ENCODE assay signal across 12 cellular contexts in genomic region chr4:151841107-151841506, GRCh38.
A peak's percentile ranks its signal among the peaks of the same experiment; 100 is the strongest.
DNase-seq lines count a peak whose midpoint lies in the region; ATAC-seq lines count a peak whose summit lies in the region.
"Had no signal": no experiment of that assay in that cellular context is flagged by ENCODE, and none has a peak within 500 bp of the region (broad histone marks: within the 10 kb centered on the region; RNA-seq: fewer than 3 reads in every experiment).

No MANE protein-coding gene starts in this region.

- DNase-seq in NCI-H82 (lab: John Stamatoyannopoulos, UW) (peak; percentile 32), NCI-H82 treated with DMSO at 0.1 percent for 48 hours (lab: John Stamatoyannopoulos, UW; ENCODE audit: unreplicated experiment) (no peak), cerebellum (ENCODE audit: low spot score) (peak; percentile 28), retina (peak; percentile 30), T-cell (no peak), NCI-H1694 (lab: John Stamatoyannopoulos, UW) (no peak)
- DNase-seq in effector CD8-positive, alpha-beta T cell (lab: John Stamatoyannopoulos, UW), result no peak
- DNase-seq: Calu3; CD8-positive, alpha-beta T cell; DMS79 treated with DMSO at 0.1 percent for 48 hours had no signal

- no peak overlapping the region for H3K4me3 Mint-ChIP-seq in T-cell
- H3K4me3 Mint-ChIP-seq: B cell; CD8-positive, alpha-beta T cell had no signal

- H3K27me3 Mint-ChIP-seq in T-cell, result no peaks in the 10 kb centered on the region

- CTCF ChIA-PET in T-cell (lab: Charles Lee), result no interaction called here

- no peaks in the 10 kb centered on the region for H3K36me3 Mint-ChIP-seq in T-cell
- H3K36me3 Mint-ChIP-seq: CD8-positive, alpha-beta T cell had no signal

- no peaks in the 10 kb centered on the region for H3K9me3 Mint-ChIP-seq in T-cell
- H3K9me3 Mint-ChIP-seq: CD8-positive, alpha-beta T cell had no signal

- H3K27ac Mint-ChIP-seq in T-cell, result no peak overlapping the region
- H3K27ac Mint-ChIP-seq: B cell; CD8-positive, alpha-beta T cell had no signal

- POLR2A ChIA-PET in T-cell (lab: Charles Lee), result no interaction called here

- no peaks in the 10 kb centered on the region for H3K4me1 Mint-ChIP-seq in T-cell
- H3K4me1 Mint-ChIP-seq: B cell had no signal

- ATAC-seq in T-cell (replicated peaks in 1 of 4), result no peak
- ATAC-seq: CD8-positive, alpha-beta T cell; GM12878 had no signal

Comparison
In these comparisons a context has a peak if more than half of its experiments do, and no peak if none do; other contexts are left out.
1. DNase-seq: peak in NCI-H82 (single experiment), cerebellum (single experiment) and retina (single experiment); none in NCI-H82 treated with DMSO at 0.1 percent for 48 hours (single experiment), T-cell (0 of 34), NCI-H1694 (single experiment) and effector CD8-positive, alpha-beta T cell (single experiment).